ENCODE assay signal across 8 cellular contexts in genomic region chr3:14460342-14461005, GRCh38. TPM values are rescaled to one million over a fixed set of nuclear protein-coding genes. Genes with fewer than 3 reads are reported as not detected.
DNase-seq lines count a peak whose midpoint lies in the region; ATAC-seq and TF ChIP-seq lines count a peak whose summit lies in the region.

No MANE protein-coding gene starts in this region.

- no peak for TF ChIP-seq CTCF in CD4-positive, alpha-beta T cell (IDR thresholded peaks at IDR 0.05)
- TF ChIP-seq CTCF in VCaP (conservative IDR thresholded peaks at IDR 0.05) (no peak), fibroblast of the aortic adventitia (IDR thresholded peaks at IDR 0.05; ENCODE audit: insufficient read depth, low read length) (no peak), osteoblast (IDR thresholded peaks at IDR 0.05; ENCODE audit: extremely low read depth, low read depth, low read length) (no peak)

- H3K79me2 ChIP-seq in osteoblast (ENCODE audit: insufficient read depth, low read length) = no peaks in the 10 kb centered on the region

- no peak overlapping the region for H3K27ac ChIP-seq in CD4-positive, alpha-beta T cell (ENCODE audit: low read depth, low read length)
- H3K27ac ChIP-seq in VCaP (peak overlapping the region; percentile 47), osteoblast (ENCODE audit: low read depth, low read length) (peak overlapping the region; percentile 75)

- no peaks in the 10 kb centered on the region for H3K27me3 Mint-ChIP-seq in CD4-positive, alpha-beta T cell
- H3K27me3 Mint-ChIP-seq in effector memory CD8-positive, alpha-beta T cell = no peaks in the 10 kb centered on the region

- POLR2A ChIA-PET in CD4-positive, alpha-beta T cell (lab: Charles Lee) = interaction anchor here (0.9 to 1.6 kb wide), 2 partner anchors 36 to 564 kb away, joined by 3 to 4 read pairs; no protein-coding TSS in a partner anchor

- no peaks in the 10 kb centered on the region for H4K20me1 ChIP-seq in osteoblast (ENCODE audit: insufficient read depth, low read length)

- peaks cover 43% of the 10 kb centered on the region for H3K36me3 Mint-ChIP-seq in CD4-positive, alpha-beta T cell (ENCODE audit: low read depth)
- peaks cover 17% of the 10 kb centered on the region for H3K36me3 Mint-ChIP-seq in effector memory CD8-positive, alpha-beta T cell (ENCODE audit: insufficient read depth)

- no peak overlapping the region for H3K4me2 ChIP-seq in osteoblast (ENCODE audit: insufficient read depth, low read length)

- intact Hi-C loops in CD4-positive, alpha-beta T cell (cut with DNase I, micrococcal nuclease) = loop anchor here (1.0 to 10.0 kb wide), 3 partner anchors 58 to 806 kb away; partner anchors contain the start of gene SLC6A6 (in 2 of the 2)

- CTCF ChIA-PET in CD4-positive, alpha-beta T cell (lab: Charles Lee) = no interaction called here

- no peaks in the 10 kb centered on the region for H3K27me3 ChIP-seq in CD4-positive, alpha-beta T cell (ENCODE audit: control insufficient read depth, insufficient read depth, low read length)
- H3K27me3 ChIP-seq in osteoblast (ENCODE audit: insufficient read depth, low read length) = no peaks in the 10 kb centered on the region

- peaks cover 28% of the 10 kb centered on the region for H3K4me1 ChIP-seq in osteoblast (ENCODE audit: insufficient read depth, low read length)

- no peak for DNase-seq in CD4-positive, alpha-beta T cell
- DNase-seq in fibroblast of the aortic adventitia (ENCODE audit: low read depth) (peak; percentile 99), osteoblast (ENCODE audit: insufficient read length, low spot score, missing footprints) (peak; percentile 98)
- DNase-seq in effector memory CD8-positive, alpha-beta T cell = no peak

- H3K36me3 ChIP-seq in osteoblast (ENCODE audit: insufficient read depth, low read length) = peaks cover 85% of the 10 kb centered on the region

- H3K9me3 ChIP-seq in CD4-positive, alpha-beta T cell (ENCODE audit: control insufficient read depth, low read length) = no peaks in the 10 kb centered on the region
- H3K9me3 ChIP-seq in osteoblast (ENCODE audit: low read depth, low read length) = no peaks in the 10 kb centered on the region

- H3K9me3 Mint-ChIP-seq in CD4-positive, alpha-beta T cell = no peaks in the 10 kb centered on the region
- H3K9me3 Mint-ChIP-seq in effector memory CD8-positive, alpha-beta T cell = no peaks in the 10 kb centered on the region

- no peak overlapping the region for H3K4me3 Mint-ChIP-seq in CD4-positive, alpha-beta T cell
- no peak overlapping the region for H3K4me3 Mint-ChIP-seq in effector memory CD8-positive, alpha-beta T cell

- no peaks in the 10 kb centered on the region for H3K4me1 Mint-ChIP-seq in CD4-positive, alpha-beta T cell (ENCODE audit: low read depth)
- H3K4me1 Mint-ChIP-seq in effector memory CD8-positive, alpha-beta T cell (ENCODE audit: low read depth in 2 of 2) = peaks cover 3 to 9% of the 10 kb centered on the region in 2 donors

- H3K4me3 ChIP-seq in fibroblast of the aortic adventitia (ENCODE audit: low read depth, low read length) (no peak overlapping the region), osteoblast (ENCODE audit: insufficient read depth, low read length) (no peak overlapping the region)

- ATAC-seq in CD4-positive, alpha-beta T cell (ENCODE audit: poor library complexity) = no peak
- ATAC-seq in effector memory CD8-positive, alpha-beta T cell (replicated peaks) = no peak
- ATAC-seq in GM18868 (IDR thresholded peaks at IDR 0.05; ENCODE audit: unreplicated experiment) (no peak), HG02981 (IDR thresholded peaks at IDR 0.05; ENCODE audit: unreplicated experiment) (no peak), GM18511 (IDR thresholded peaks at IDR 0.05; ENCODE audit: unreplicated experiment) (no peak)

- no peak overlapping the region for H2AFZ ChIP-seq in osteoblast (ENCODE audit: low read length)

- peak overlapping the region; percentile 10 for H3K27ac Mint-ChIP-seq in CD4-positive, alpha-beta T cell
- H3K27ac Mint-ChIP-seq in effector memory CD8-positive, alpha-beta T cell = no peak overlapping the region

RNA-seq across cellular contexts. Expression of gene SLC6A6, which starts 58.1 kb away (rescaled TPM):
- 10 to 100 TPM; 27.8 to 31.2 TPM for total RNA-seq in CD4-positive, alpha-beta T cell
- total RNA-seq in fibroblast of the aortic adventitia (ENCODE audit: low replicate concordance) = 5.9 and 31.4 TPM in 2 replicates
- total RNA-seq in osteoblast = 76.6 and 86.5 TPM in 2 replicates

Comparison
In these comparisons a context has a peak if more than half of its experiments do, and no peak if none do; other contexts are left out.
1. DNase-seq: peak in fibroblast of the aortic adventitia (single experiment) and osteoblast (single experiment); none in CD4-positive, alpha-beta T cell (0 of 10) and effector memory CD8-positive, alpha-beta T cell (0 of 3).